16 cellular contexts compared by ENCODE assay signal in the genomic region with DNA sequence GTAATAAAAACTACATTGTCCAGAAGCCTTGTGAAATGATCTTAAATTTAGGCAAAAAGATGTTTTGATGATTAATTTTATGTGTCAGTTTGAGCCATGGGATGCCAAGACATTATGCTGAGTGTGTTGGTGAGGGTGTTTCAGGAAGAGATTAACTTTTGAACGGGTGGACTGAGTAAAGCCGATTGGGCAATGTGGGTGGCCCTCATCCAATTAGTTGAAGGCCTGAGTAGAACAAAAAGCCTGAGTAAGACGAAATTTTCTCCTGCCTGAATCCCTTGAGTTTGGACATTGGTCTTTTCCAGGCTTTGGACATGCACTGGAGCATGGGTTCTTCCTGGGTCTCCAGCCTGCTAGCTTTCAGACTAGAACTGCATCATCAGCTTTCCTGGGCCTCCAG.
A peak's percentile ranks its signal among the peaks of the same experiment; 100 is the strongest.
DNase-seq lines count a peak whose midpoint lies in the region; ATAC-seq and TF ChIP-seq lines count a peak whose summit lies in the region.
"Had no signal": no experiment of that assay in that cellular context is flagged by ENCODE, and none has a peak within 500 bp of the region (broad histone marks: within the 10 kb centered on the region; RNA-seq: fewer than 3 reads in every experiment).

No MANE protein-coding gene starts in this region.

- 70% methylated on average over 3 of the region's 3 CpGs for WGBS in hepatocyte (ENCODE audit: low lambda C conversion rate, missing lambda C conversion rate)
- WGBS in suprapubic skin: 39% methylated on average over 3 of the region's 3 CpGs

- no peaks in the 10 kb centered on the region for H3K27me3 ChIP-seq in MG63
- peaks cover 4% of the 10 kb centered on the region for H3K27me3 ChIP-seq in colonic mucosa
- no peaks in the 10 kb centered on the region for H3K27me3 ChIP-seq in hepatocyte
- H3K27me3 ChIP-seq in suprapubic skin: no peaks in the 10 kb centered on the region

- intact Hi-C loops in colonic mucosa (cut with DNase I): no loop called here

- no peak for TF ChIP-seq EP300 in suprapubic skin (IDR thresholded peaks at IDR 0.05)

- H4K20me1 ChIP-seq in hepatocyte (ENCODE audit: insufficient read depth, poor library complexity, severe bottlenecking): no peaks in the 10 kb centered on the region

- H3K9me3 ChIP-seq in MG63 (no peaks in the 10 kb centered on the region), colonic mucosa (no peaks in the 10 kb centered on the region), hepatocyte (ENCODE audit: low read depth) (no peaks in the 10 kb centered on the region), suprapubic skin (no peaks in the 10 kb centered on the region)

- H3K4me3 ChIP-seq in MG63 (no peak overlapping the region), colonic mucosa (no peak overlapping the region), hepatocyte (no peak overlapping the region), suprapubic skin (no peak overlapping the region)

- no peaks in the 10 kb centered on the region for H3K9me2 ChIP-seq in hepatocyte (replicated peaks; ENCODE audit: insufficient read depth)

- H3K79me2 ChIP-seq in hepatocyte: no peaks in the 10 kb centered on the region

- TF ChIP-seq POLR2A in suprapubic skin (IDR thresholded peaks at IDR 0.05): no peak

- no peak overlapping the region for H3K4me2 ChIP-seq in hepatocyte

- TF ChIP-seq CTCF in colonic mucosa (IDR thresholded peaks at IDR 0.05) (no peak), hepatocyte (IDR thresholded peaks at IDR 0.05; ENCODE audit: poor library complexity) (no peak), suprapubic skin (IDR thresholded peaks at IDR 0.05) (no peak)

- H2AFZ ChIP-seq in hepatocyte: no peak overlapping the region

- DNase-seq in MG63: peak; percentile 89
- DNase-seq in colonic mucosa: peak; percentile 43
- DNase-seq in hepatocyte (ENCODE audit: low spot score): peak; percentile 8
- DNase-seq in suprapubic skin (ENCODE audit: low spot score in 2 of 2): peak; percentile 90 to 91
- no peak for DNase-seq in hypothalamus (lab: John Stamatoyannopoulos, UW)
- no peak for DNase-seq in cerebellar nuclear complex (lab: John Stamatoyannopoulos, UW)
- no peak for DNase-seq in activated naive CD4-positive, alpha-beta T cell treated with Interleukin-2 at 50 U/mL for 16 hours
- DNase-seq: activated CD8-positive, alpha-beta memory T cell treated with anti-CD3 and anti-CD28 coated beads, Interleukin-2, amount 50 U/mL, for 4 hours; CD8-positive, alpha-beta T cell; GF-D8; NCI-H510A treated with DMSO at 0.1 percent for 48 hours; nephron progenitor cell; SHP77; stimulated activated CD4-positive, alpha-beta T cell treated with anti-CD3 and anti-CD28 coated beads, Interleukin-2, amount 100 ng/mL, for 24 hours; stimulated activated naive B cell treated with anti-CD40 and anti-IgM and Interleukin-4, amounts not matched to agents 10 μg/mL and 1 μg/mL and 100 μg/mL, for 72 hours had no signal

- H3K9ac ChIP-seq in colonic mucosa (ENCODE audit: low read depth in 2 of 2, low read length in 2 of 2): no peak overlapping the region

- ATAC-seq in GM19324 (IDR thresholded peaks at IDR 0.05; ENCODE audit: low FRiP score, unreplicated experiment): no peak
- ATAC-seq: CD8-positive, alpha-beta T cell; stimulated activated naive B cell treated with anti-CD40 and anti-IgM and Interleukin-4, amounts not matched to agents 10 μg/mL and 1 μg/mL and 100 μg/mL, for 72 hours had no signal

- H3K27ac ChIP-seq in colonic mucosa (no peak overlapping the region), hepatocyte (no peak overlapping the region), suprapubic skin (no peak overlapping the region)

- no peaks in the 10 kb centered on the region for H3K36me3 ChIP-seq in MG63
- H3K36me3 ChIP-seq in colonic mucosa: no peaks in the 10 kb centered on the region
- H3K36me3 ChIP-seq in hepatocyte (replicated peaks; ENCODE audit: insufficient read depth, low read depth): no peaks in the 10 kb centered on the region
- H3K36me3 ChIP-seq in suprapubic skin: no peaks in the 10 kb centered on the region

- H3K4me1 ChIP-seq in colonic mucosa (no peaks in the 10 kb centered on the region), hepatocyte (ENCODE audit: insufficient read depth) (no peaks in the 10 kb centered on the region), suprapubic skin (peaks cover 13% of the 10 kb centered on the region)

Comparison
In these comparisons a context has a peak if more than half of its experiments do, and no peak if none do; other contexts are left out.
1. DNase-seq: peak in MG63 (single experiment), colonic mucosa (single experiment), hepatocyte (single experiment) and suprapubic skin (2 of 2); none in hypothalamus (0 of 51), cerebellar nuclear complex (0 of 2) and activated naive CD4-positive, alpha-beta T cell treated with Interleukin-2 at 50 U/mL for 16 hours (single experiment).